Comparison of ENCODE assay signal across 8 cellular contexts in genomic region chr5:122844916-122845252, GRCh38. TPM values are rescaled to one million over a fixed set of nuclear protein-coding genes. Genes with fewer than 3 reads are reported as not detected.
DNase-seq lines count a peak whose midpoint lies in the region; ATAC-seq lines count a peak whose summit lies in the region.

No MANE protein-coding gene starts in this region.

- peak; percentile 51 for ATAC-seq in GM18870 (IDR thresholded peaks at IDR 0.05; ENCODE audit: unreplicated experiment)
- peak; percentile 34 for ATAC-seq in HG03060 (IDR thresholded peaks at IDR 0.05; ENCODE audit: low read depth, unreplicated experiment)
- ATAC-seq in activated CD8-positive, alpha-beta T cell treated with anti-CD3 and anti-CD28 coated beads, Interleukin-2, amount 10 ng/mL, durations not matched to agents 7 days and 5 days = peak; percentile 16
- peak; percentile 11 for ATAC-seq in stimulated activated naive CD8-positive, alpha-beta T cell treated with anti-CD3 and anti-CD28 coated beads, Interleukin-15, Interleukin-2, amounts not matched to agents 100 U/mL and 50 U/mL, for 24 hours

- no CpG with 5 or more reads among the region's 17 CpGs for WGBS in iPS DF 6.9 (ENCODE audit: insufficient coverage, insufficient read length)

- H3K27ac Mint-ChIP-seq in activated CD8-positive, alpha-beta T cell treated with anti-CD3 and anti-CD28 coated beads, Interleukin-2, amount 10 ng/mL, durations not matched to agents 7 days and 5 days = no peak overlapping the region

- peaks cover 19% of the 10 kb centered on the region for H3K4me1 Mint-ChIP-seq in activated CD8-positive, alpha-beta T cell treated with anti-CD3 and anti-CD28 coated beads, Interleukin-2, amount 10 ng/mL, durations not matched to agents 7 days and 5 days (ENCODE audit: low read depth)

- peak overlapping the region; percentile 81 for H3K4me3 Mint-ChIP-seq in activated CD8-positive, alpha-beta T cell treated with anti-CD3 and anti-CD28 coated beads, Interleukin-2, amount 10 ng/mL, durations not matched to agents 7 days and 5 days

- POLR2A ChIA-PET in activated CD8-positive, alpha-beta T cell treated with anti-CD3 and anti-CD28 coated beads, Interleukin-2, amount 10 ng/mL, durations not matched to agents 7 days and 5 days (lab: Charles Lee) = no interaction called here

- H3K27me3 ChIP-seq in ACC112 (ENCODE audit: insufficient read depth, low read length) (no peaks in the 10 kb centered on the region), iPS DF 6.9 (ENCODE audit: control insufficient read depth, insufficient read depth, low read length) (no peaks in the 10 kb centered on the region; the same call in 1 of the 2 replicates)

- H3K36me3 ChIP-seq in ACC112 (ENCODE audit: insufficient read depth, low read length) (no peaks in the 10 kb centered on the region), iPS DF 6.9 (ENCODE audit: control insufficient read depth, insufficient read depth, low read length) (no peaks in the 10 kb centered on the region)

- DNase-seq in activated CD8-positive, alpha-beta T cell treated with anti-CD3 and anti-CD28 coated beads, Interleukin-2, amount 10 ng/mL, durations not matched to agents 7 days and 5 days = peak; percentile 23
- peak; percentile 1 for DNase-seq in iPS DF 6.9 (ENCODE audit: low read depth, low spot score)
- DNase-seq in stimulated activated naive CD8-positive, alpha-beta T cell treated with anti-CD3 and anti-CD28 coated beads, Interleukin-15, Interleukin-2, amounts not matched to agents 100 U/mL and 50 U/mL, for 24 hours = peak; percentile 22
- no peak for DNase-seq in NCI-H1048 (lab: John Stamatoyannopoulos, UW)
- no peak for DNase-seq in NOMO-1 (lab: John Stamatoyannopoulos, UW; ENCODE audit: unreplicated experiment in 2 of 2)

- no peaks in the 10 kb centered on the region for H3K9me3 Mint-ChIP-seq in activated CD8-positive, alpha-beta T cell treated with anti-CD3 and anti-CD28 coated beads, Interleukin-2, amount 10 ng/mL, durations not matched to agents 7 days and 5 days (ENCODE audit: insufficient read depth)

- peak overlapping the region; percentile 88 for H3K4me3 ChIP-seq in ACC112 (ENCODE audit: low read depth, low read length)
- peak overlapping the region; percentile 82 for H3K4me3 ChIP-seq in iPS DF 6.9 (ENCODE audit: low read length)

- H3K27me3 Mint-ChIP-seq in activated CD8-positive, alpha-beta T cell treated with anti-CD3 and anti-CD28 coated beads, Interleukin-2, amount 10 ng/mL, durations not matched to agents 7 days and 5 days (ENCODE audit: low read depth) = peaks cover 30% of the 10 kb centered on the region

- no peaks in the 10 kb centered on the region for H3K9me3 ChIP-seq in iPS DF 6.9 (ENCODE audit: control insufficient read depth, insufficient read depth, low read length)

- peaks cover 21% of the 10 kb centered on the region for H3K4me1 ChIP-seq in ACC112 (ENCODE audit: control insufficient read depth, insufficient read depth, low read length, unreplicated experiment)
- H3K4me1 ChIP-seq in iPS DF 6.9 (ENCODE audit: control insufficient read depth, insufficient read depth, low read length) = 0 out of 2 replicates have a peak, but pooled peaks cover 2% of the 10 kb centered on the region

- CTCF ChIA-PET in activated CD8-positive, alpha-beta T cell treated with anti-CD3 and anti-CD28 coated beads, Interleukin-2, amount 10 ng/mL, durations not matched to agents 7 days and 5 days (lab: Charles Lee) = interaction anchor here (1.3 kb wide), 1 partner anchor 141 kb away, joined by 3 read pairs; no protein-coding TSS in a partner anchor

- H2AFZ ChIP-seq in ACC112 (ENCODE audit: low read length, unreplicated experiment) = peak overlapping the region; percentile 94

- H3K79me2 ChIP-seq in ACC112 (ENCODE audit: control insufficient read depth, insufficient read depth, low read length, unreplicated experiment) = peaks cover 24% of the 10 kb centered on the region

- no peaks in the 10 kb centered on the region for H3K36me3 Mint-ChIP-seq in activated CD8-positive, alpha-beta T cell treated with anti-CD3 and anti-CD28 coated beads, Interleukin-2, amount 10 ng/mL, durations not matched to agents 7 days and 5 days (ENCODE audit: low read depth)

- H3K27ac ChIP-seq in ACC112 (ENCODE audit: low read depth, low read length) (peak overlapping the region; percentile 41), iPS DF 6.9 (ENCODE audit: low read length) (no peak overlapping the region)

RNA-seq across cellular contexts. Expression of gene SNX24, which starts 0.5 kb away (rescaled TPM):
- 1 to 10 TPM in 1 of 2 experiments, under 1 TPM in 1; 0.29 to 1.6 TPM for total RNA-seq in activated CD8-positive, alpha-beta T cell treated with anti-CD3 and anti-CD28 coated beads, Interleukin-2, amount 10 ng/mL, durations not matched to agents 7 days and 5 days

Comparison
In these comparisons a context has a peak if more than half of its experiments do, and no peak if none do; other contexts are left out.
1. DNase-seq: peak in activated CD8-positive, alpha-beta T cell treated with anti-CD3 and anti-CD28 coated beads, Interleukin-2, amount 10 ng/mL, durations not matched to agents 7 days and 5 days (single experiment), iPS DF 6.9 (single experiment) and stimulated activated naive CD8-positive, alpha-beta T cell treated with anti-CD3 and anti-CD28 coated beads, Interleukin-15, Interleukin-2, amounts not matched to agents 100 U/mL and 50 U/mL, for 24 hours (single experiment); none in NCI-H1048 (single experiment) and NOMO-1 (0 of 2).
2. Peak in every context shown above with its lines, with median percentiles within 50 percentile points of each other: ATAC-seq.